ENCODE assay signal across 8 cellular contexts in genomic region chr1:156104861-156105546, GRCh38. TPM values are rescaled to one million over a fixed set of nuclear protein-coding genes. Genes with fewer than 3 reads are reported as not detected.
DNase-seq lines count a peak whose midpoint lies in the region; ATAC-seq and TF ChIP-seq lines count a peak whose summit lies in the region.

No MANE protein-coding gene starts in this region.

- H3K9me3 ChIP-seq in mammary epithelial cell (replicated peaks; ENCODE audit: insufficient read depth, low read length) (no peaks in the 10 kb centered on the region), lung (ENCODE audit: control insufficient read depth in 2 of 2, insufficient read depth in 1 of 2, low read length in 1 of 2) (no peaks in the 10 kb centered on the region)

- no TSS peak for BruUV-seq in mammary epithelial cell (replicated peaks; lab: Mats Ljungman, UMichigan)

- intact Hi-C loops in mammary epithelial cell (cut with micrococcal nuclease), result no loop called here

- no peaks in the 10 kb centered on the region for H3K36me3 ChIP-seq in mammary epithelial cell (ENCODE audit: insufficient read depth, low read length)
- H3K36me3 ChIP-seq in lung (ENCODE audit: control insufficient read depth in 2 of 2, insufficient read depth in 2 of 2, low read length in 2 of 2), result no peaks in the 10 kb centered on the region

- H3K4me3 ChIP-seq in mammary epithelial cell (replicated peaks in 1 of 3; ENCODE audit: insufficient read depth in 1 of 3, low read depth in 2 of 3, low read length in 3 of 3) (no peak overlapping the region), lung (no peak overlapping the region)

- no peaks in the 10 kb centered on the region for H4K20me1 ChIP-seq in mammary epithelial cell (ENCODE audit: insufficient read depth, low read length)

- peak overlapping the region; percentile 19 for H2AFZ ChIP-seq in mammary epithelial cell (ENCODE audit: low read depth, low read length)

- H3K27ac Mint-ChIP-seq in type B pancreatic cell, result peak overlapping the region; percentile 99

- H3K27me3 Mint-ChIP-seq in activated T-cell treated with anti-CD3 and anti-CD28 coated beads, Interleukin-2, amount 50 U/mL, for 4 hours (ENCODE audit: low read depth), result peaks cover 2% of the 10 kb centered on the region
- no peaks in the 10 kb centered on the region for H3K27me3 Mint-ChIP-seq in type B pancreatic cell

- no peak for DNase-seq in activated T-cell treated with anti-CD3 and anti-CD28 coated beads, Interleukin-2, amount 50 U/mL, for 4 hours
- no peak for DNase-seq in activated T-cell treated with anti-CD3 and anti-CD28 coated beads for 4 hours
- no peak for DNase-seq in mammary epithelial cell
- no peak for DNase-seq in lung (ENCODE audit: low spot score)
- DNase-seq in type B pancreatic cell (ENCODE audit: extremely low spot score, unreplicated experiment), result no peak
- DNase-seq in GDM1 (lab: John Stamatoyannopoulos, UW), result no peak

- H3K4me3 Mint-ChIP-seq in activated T-cell treated with anti-CD3 and anti-CD28 coated beads, Interleukin-2, amount 50 U/mL, for 4 hours, result peak overlapping the region; percentile 80
- H3K4me3 Mint-ChIP-seq in type B pancreatic cell, result peak overlapping the region; percentile 83

- peak overlapping the region; percentile 42 for H3K4me2 ChIP-seq in mammary epithelial cell (ENCODE audit: insufficient read depth, low read depth, low read length)

- H3K4me1 Mint-ChIP-seq in activated T-cell treated with anti-CD3 and anti-CD28 coated beads, Interleukin-2, amount 50 U/mL, for 4 hours (ENCODE audit: low read depth), result peaks cover 61% of the 10 kb centered on the region
- peaks cover 57% of the 10 kb centered on the region for H3K4me1 Mint-ChIP-seq in type B pancreatic cell (ENCODE audit: unreplicated experiment)

- in situ Hi-C loops in mammary epithelial cell (cut with MboI; ENCODE audit: low sequenced_read_pairs in 2 of 2), result no loop called here

- dilution Hi-C loops in mammary epithelial cell (cut with HindIII; ENCODE audit: low sequenced_read_pairs), result loop anchor here (5.0 kb wide), 1 partner anchor 117 kb away; no protein-coding TSS in a partner anchor

- WGBS in mammary epithelial cell (ENCODE audit: low coverage, missing lambda C conversion rate), result 94% methylated on average over 3 of the region's 8 CpGs
- 57 to 65% methylated on average over 8 of the region's 8 CpGs for WGBS in lung, 2 donors

- no peaks in the 10 kb centered on the region for H3K79me2 ChIP-seq in mammary epithelial cell (ENCODE audit: insufficient read depth, low read length)

- CTCF ChIA-PET in mammary epithelial cell (lab: Charles Lee; ENCODE audit: low non-redundant PET), result no interaction called here

- TF ChIP-seq CTCF in mammary epithelial cell (conservative IDR thresholded peaks at IDR 0.05 in 1 of 2, IDR thresholded peaks at IDR 0.05 in 1 of 2; ENCODE audit: extremely low read depth in 1 of 2, insufficient read depth in 1 of 2, low read depth in 1 of 2, low read length in 2 of 2) (no peak), lung (IDR thresholded peaks at IDR 0.05; ENCODE audit: control extremely low read depth, extremely low read depth) (no peak), type B pancreatic cell (conservative IDR thresholded peaks at IDR 0.05) (peak; percentile 50)

- H3K27ac ChIP-seq in mammary epithelial cell (ENCODE audit: insufficient read depth, low read depth, low read length) (peak overlapping the region; percentile 91), lung (ENCODE audit: low read depth in 1 of 2, low read length in 1 of 2) (peak overlapping the region; percentile 89 to 97)

- H3K36me3 Mint-ChIP-seq in activated T-cell treated with anti-CD3 and anti-CD28 coated beads, Interleukin-2, amount 50 U/mL, for 4 hours (ENCODE audit: insufficient read depth), result no peaks in the 10 kb centered on the region
- H3K36me3 Mint-ChIP-seq in type B pancreatic cell, result no peaks in the 10 kb centered on the region

- ATAC-seq in activated T-cell treated with anti-CD3 and anti-CD28 coated beads, Interleukin-2, amount 50 U/mL, for 4 hours, result no peak
- ATAC-seq in lung (ENCODE audit: insufficient read depth, low FRiP score), result no peak
- no peak for ATAC-seq in HG02642 (IDR thresholded peaks at IDR 0.05; ENCODE audit: poor library complexity, unreplicated experiment)
- no peak for ATAC-seq in HG03095 (IDR thresholded peaks at IDR 0.05; ENCODE audit: unreplicated experiment)

- H3K27me3 ChIP-seq in mammary epithelial cell (ENCODE audit: insufficient read depth, low read length), result no peaks in the 10 kb centered on the region
- H3K27me3 ChIP-seq in lung (ENCODE audit: control insufficient read depth, insufficient read depth), result no peaks in the 10 kb centered on the region

- H3K9me3 Mint-ChIP-seq in activated T-cell treated with anti-CD3 and anti-CD28 coated beads, Interleukin-2, amount 50 U/mL, for 4 hours, result no peaks in the 10 kb centered on the region
- no peaks in the 10 kb centered on the region for H3K9me3 Mint-ChIP-seq in type B pancreatic cell

- peak overlapping the region; percentile 85 for H3K9ac ChIP-seq in mammary epithelial cell (ENCODE audit: insufficient read depth, low read length)

- H3K4me1 ChIP-seq in mammary epithelial cell (ENCODE audit: insufficient read depth, low read length), result peaks cover 45% of the 10 kb centered on the region
- H3K4me1 ChIP-seq in lung (ENCODE audit: control insufficient read depth in 2 of 2, insufficient read depth in 2 of 2, low read length in 2 of 2), result peaks cover 14 to 41% of the 10 kb centered on the region in 2 donors

RNA-seq across cellular contexts. Expression of gene LMNA, which starts 9.5 kb away (rescaled TPM):
- total RNA-seq in activated T-cell treated with anti-CD3 and anti-CD28 coated beads, Interleukin-2, amount 50 U/mL, for 4 hours, result 100 to 1,000 TPM; 113 to 162 (median 124) TPM
- total RNA-seq in mammary epithelial cell (100 to 1,000 TPM; 389 to 797 TPM), lung (100 to 1,000 TPM; 182 to 547 TPM), type B pancreatic cell (ENCODE audit: low replicate concordance) (141 and 400 TPM in 2 replicates)
- polyA plus RNA-seq in mammary epithelial cell (759 TPM), lung (100 to 1,000 TPM; 163 to 205 TPM)
- 852 TPM for polyA minus RNA-seq in mammary epithelial cell

RNA-seq across cellular contexts. Expression of gene MEX3A, which starts 22.7 kb away (rescaled TPM):
- under 1 TPM; 0.50 to 0.66 (median 0.57) TPM for total RNA-seq in activated T-cell treated with anti-CD3 and anti-CD28 coated beads, Interleukin-2, amount 50 U/mL, for 4 hours
- total RNA-seq in mammary epithelial cell (1 to 10 TPM; 1.9 to 2.5 TPM), lung (1 to 10 TPM; 1.1 to 8.1 TPM), type B pancreatic cell (ENCODE audit: low replicate concordance) (31.0 and 61.9 TPM in 2 replicates)
- polyA plus RNA-seq in mammary epithelial cell (1.3 TPM), lung (under 1 TPM; 0.26 to 1.00 TPM)
- polyA minus RNA-seq in mammary epithelial cell, result 1.2 TPM

RNA-seq across cellular contexts. Expression of gene RAB25, which starts 44.0 kb away (rescaled TPM):
- total RNA-seq in activated T-cell treated with anti-CD3 and anti-CD28 coated beads, Interleukin-2, amount 50 U/mL, for 4 hours, result under 1 TPM; 0.61 to 0.79 (median 0.63) TPM
- total RNA-seq in mammary epithelial cell (10 to 100 TPM; 24.0 to 44.4 TPM), lung (10 to 100 TPM; 62.7 to 75.2 TPM), type B pancreatic cell (ENCODE audit: low replicate concordance) (97.9 and 294 TPM in 2 replicates)
- polyA plus RNA-seq in mammary epithelial cell (131 TPM), lung (100 to 1,000 TPM in 1 of 2 donors, 10 to 100 TPM in 1; 99.2 to 156 TPM)
- polyA minus RNA-seq in mammary epithelial cell, result 110 TPM

RNA-seq across cellular contexts. Expression of gene SEMA4A, which starts 48.4 kb away (rescaled TPM):
- 10 to 100 TPM; 31.7 to 51.5 (median 37.1) TPM for total RNA-seq in activated T-cell treated with anti-CD3 and anti-CD28 coated beads, Interleukin-2, amount 50 U/mL, for 4 hours
- 10 to 100 TPM in 1 of 2 donors, 1 to 10 TPM in 1; 3.5 to 10.6 TPM for total RNA-seq in mammary epithelial cell
- polyA plus RNA-seq in mammary epithelial cell, result 6.7 TPM
- polyA minus RNA-seq in mammary epithelial cell, result 13.4 TPM
- total RNA-seq in lung, result 10 to 100 TPM; 22.7 to 46.9 TPM
- 10 to 100 TPM; 26.9 to 54.9 TPM for polyA plus RNA-seq in lung
- 7.1 and 12.9 TPM in 2 replicates for total RNA-seq in type B pancreatic cell (ENCODE audit: low replicate concordance)

RNA-seq across cellular contexts. Expression of gene LAMTOR2, which starts 50.4 kb away (rescaled TPM):
- 10 to 100 TPM; 56.6 to 62.3 (median 59.2) TPM for total RNA-seq in activated T-cell treated with anti-CD3 and anti-CD28 coated beads, Interleukin-2, amount 50 U/mL, for 4 hours
- 10 to 100 TPM; 43.7 to 71.3 TPM for total RNA-seq in mammary epithelial cell
- 128 TPM for polyA plus RNA-seq in mammary epithelial cell
- 82.3 TPM for polyA minus RNA-seq in mammary epithelial cell
- total RNA-seq in lung, result 10 to 100 TPM; 71.2 to 71.5 TPM
- 100 to 1,000 TPM; 135 to 143 TPM for polyA plus RNA-seq in lung
- total RNA-seq in type B pancreatic cell (ENCODE audit: low replicate concordance), result 55.6 and 60.9 TPM in 2 replicates

Comparison
In these comparisons a context has a peak if more than half of its experiments do, and no peak if none do; other contexts are left out.
1. RNA of gene RAB25, which starts 44.0 kb away (total RNA-seq): 97.9 to 294 TPM in type B pancreatic cell, 62.7 to 75.2 TPM in lung and 24.0 to 44.4 TPM in mammary epithelial cell; 0.61 to 0.79 TPM in activated T-cell treated with anti-CD3 and anti-CD28 coated beads, Interleukin-2, amount 50 U/mL, for 4 hours; every median in the first group is over 10 times any median in the second.